In the genomic region with DNA sequence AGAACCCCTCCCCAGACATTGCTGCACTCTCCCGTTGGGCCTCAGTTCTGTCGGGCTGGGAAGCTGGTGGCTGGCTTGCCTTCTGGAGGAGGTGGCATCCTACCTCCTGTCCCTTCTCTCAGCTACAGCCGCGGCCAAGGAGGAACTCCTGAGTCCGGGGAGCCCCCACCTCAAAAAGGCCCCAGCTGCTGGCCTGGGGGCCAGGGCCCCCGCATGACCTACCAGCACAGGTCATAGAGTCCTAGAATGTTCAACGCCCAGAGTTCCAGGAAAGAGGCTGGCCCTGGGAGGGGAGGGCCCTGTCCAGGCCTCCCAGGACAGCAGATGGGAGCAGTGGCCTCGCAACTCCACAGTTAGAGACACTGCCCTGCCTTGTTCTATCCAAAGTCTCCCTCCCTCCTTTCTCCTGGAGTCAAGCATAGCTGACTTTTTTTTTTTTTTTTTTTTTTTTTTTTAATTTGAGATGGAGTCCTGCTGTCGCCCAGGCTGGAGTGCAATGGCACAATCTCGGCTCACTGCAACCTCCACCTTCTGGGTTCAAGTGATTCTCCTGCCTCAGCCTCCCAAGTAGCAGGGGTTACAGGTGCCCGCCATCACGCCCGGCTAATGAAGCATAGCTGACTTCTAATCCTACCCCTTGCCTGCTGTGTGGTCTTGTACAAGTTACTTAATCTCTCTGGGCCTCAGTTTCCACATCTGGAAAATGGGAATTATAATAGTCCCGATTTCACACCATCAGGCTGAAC, we compare ENCODE assay signal across 12 cellular contexts. TPM values are rescaled to one million over a fixed set of nuclear protein-coding genes. Genes with fewer than 3 reads are reported as not detected.
DNase-seq lines count a peak whose midpoint lies in the region; TF ChIP-seq lines count a peak whose summit lies in the region.
"Had no signal": no experiment of that assay in that cellular context is flagged by ENCODE, and none has a peak within 500 bp of the region (broad histone marks: within the 10 kb centered on the region; RNA-seq: fewer than 3 reads in every experiment).

No MANE protein-coding gene starts in this region.

- dilution Hi-C loops in mammary epithelial cell (cut with HindIII; ENCODE audit: low sequenced_read_pairs): no loop called here

- no peak for TF ChIP-seq POLR2A in vagina (IDR thresholded peaks at IDR 0.05)

- H3K79me2 ChIP-seq in mammary epithelial cell (ENCODE audit: insufficient read depth, low read length): peaks cover 83% of the 10 kb centered on the region

- H3K27me3 Mint-ChIP-seq in MCF 10A (ENCODE audit: insufficient read depth, unreplicated experiment): no peaks in the 10 kb centered on the region

- no peaks in the 10 kb centered on the region for H3K9me3 ChIP-seq in mammary epithelial cell (replicated peaks; ENCODE audit: insufficient read depth, low read length)
- H3K9me3 ChIP-seq in muscle layer of duodenum (ENCODE audit: control insufficient read depth in 1 of 2, low read length in 2 of 2): no peaks in the 10 kb centered on the region
- no peaks in the 10 kb centered on the region for H3K9me3 ChIP-seq in vagina

- no peak overlapping the region for H3K4me2 ChIP-seq in mammary epithelial cell (ENCODE audit: insufficient read depth, low read depth, low read length)

- H3K36me3 Mint-ChIP-seq in MCF 10A (ENCODE audit: insufficient read depth, unreplicated experiment): peaks cover 32% of the 10 kb centered on the region

- no peaks in the 10 kb centered on the region for H3K9me3 Mint-ChIP-seq in MCF 10A (ENCODE audit: unreplicated experiment)

- H3K36me3 ChIP-seq in mammary epithelial cell (ENCODE audit: insufficient read depth, low read length): peaks cover 3% of the 10 kb centered on the region
- H3K36me3 ChIP-seq in muscle layer of duodenum (ENCODE audit: control insufficient read depth in 1 of 2, insufficient read depth in 2 of 2, low read length in 2 of 2): peaks cover 0 to 10% of the 10 kb centered on the region in 2 donors
- peaks cover 0 to 18% of the 10 kb centered on the region in 2 donors for H3K36me3 ChIP-seq in vagina

- no peaks in the 10 kb centered on the region for H4K20me1 ChIP-seq in mammary epithelial cell (ENCODE audit: insufficient read depth, low read length)

- intact Hi-C loops in MCF 10A (cut with micrococcal nuclease) (no loop called here), mammary epithelial cell (cut with micrococcal nuclease) (no loop called here), dorsolateral prefrontal cortex (cut with DNase I) (loop anchor here (2.0 to 10.0 kb wide), 2 partner anchors 19 to 187 kb away; partner anchors contain the start of gene ABAT (in 1 of the 2)), vagina (cut with DNase I) (no loop called here)

- in situ Hi-C loops in mammary epithelial cell (cut with MboI; ENCODE audit: low sequenced_read_pairs in 2 of 2): no loop called here

- H3K4me3 ChIP-seq in mammary epithelial cell (replicated peaks in 1 of 3; ENCODE audit: insufficient read depth in 1 of 3, low read depth in 2 of 3, low read length in 3 of 3): no peak overlapping the region
- no peak overlapping the region for H3K4me3 ChIP-seq in dorsolateral prefrontal cortex
- no peak overlapping the region for H3K4me3 ChIP-seq in muscle layer of duodenum (ENCODE audit: low read depth in 1 of 2, low read length in 2 of 2)
- H3K4me3 ChIP-seq in vagina: no peak overlapping the region

- no peak overlapping the region for H3K9ac ChIP-seq in mammary epithelial cell (ENCODE audit: insufficient read depth, low read length)

- CTCF ChIA-PET in MCF 10A (lab: Yijun Ruan, JAX): interaction anchor here (0.6 to 1.3 kb wide), 7 partner anchors 12 to 1808 kb away, joined by 3 to 5 read pairs (median 3); no protein-coding TSS in a partner anchor
- CTCF ChIA-PET in mammary epithelial cell (lab: Charles Lee; ENCODE audit: low non-redundant PET): no interaction called here

- TF ChIP-seq CTCF in MCF 10A (IDR thresholded peaks at IDR 0.05; ENCODE audit: unreplicated experiment): no peak
- no peak for TF ChIP-seq CTCF in mammary epithelial cell (conservative IDR thresholded peaks at IDR 0.05 in 1 of 2, IDR thresholded peaks at IDR 0.05 in 1 of 2; ENCODE audit: extremely low read depth in 1 of 2, insufficient read depth in 1 of 2, low read depth in 1 of 2, low read length in 2 of 2)
- TF ChIP-seq CTCF in dorsolateral prefrontal cortex (IDR thresholded peaks at IDR 0.05 in 54 of 56, conservative IDR thresholded peaks at IDR 0.05 in 2 of 56; ENCODE audit: low read depth in 1 of 56, partially characterized antibody in 56 of 56): no peak
- TF ChIP-seq CTCF in vagina (IDR thresholded peaks at IDR 0.05): no peak

- H3K4me1 ChIP-seq in mammary epithelial cell (ENCODE audit: insufficient read depth, low read length) (peaks cover 7% of the 10 kb centered on the region), muscle layer of duodenum (ENCODE audit: control insufficient read depth in 1 of 2, insufficient read depth in 2 of 2, low read length in 2 of 2) (peaks cover 9 to 27% of the 10 kb centered on the region in 2 donors), vagina (peaks cover 83% of the 10 kb centered on the region)

- no TSS peak for BruUV-seq in MCF 10A (replicated peaks; lab: Mats Ljungman, UMichigan)
- BruUV-seq in mammary epithelial cell (replicated peaks; lab: Mats Ljungman, UMichigan): no TSS peak

- DNase-seq in MCF 10A (ENCODE audit: unreplicated experiment) (no peak), mammary epithelial cell (no peak), dorsolateral prefrontal cortex (peak in 2 of 10 donors; percentile 13 to 20), vagina (ENCODE audit: extremely low spot score in 2 of 2) (no peak), AG08395 (ENCODE audit: low spot score) (no peak), NCI-H526 (lab: John Stamatoyannopoulos, UW) (no peak), kidney glomerular epithelial cell (lab: John Stamatoyannopoulos, UW) (no peak)
- DNase-seq: NCI-H226; stimulated activated CD4-positive, alpha-beta T cell treated with anti-CD3 and anti-CD28 coated beads, Interleukin-1b, Interleukin-23, amount 100 ng/mL, for 48 hours had no signal

- no peak overlapping the region for H3K27ac ChIP-seq in mammary epithelial cell (ENCODE audit: insufficient read depth, low read depth, low read length)
- peak overlapping the region in 39 of 59 donors; percentile 14 to 98 (median 55) for H3K27ac ChIP-seq in dorsolateral prefrontal cortex
- peak overlapping the region; percentile 54 for H3K27ac ChIP-seq in muscle layer of duodenum (ENCODE audit: low read length)
- peak overlapping the region; percentile 62 for H3K27ac ChIP-seq in vagina

- peaks cover 16% of the 10 kb centered on the region for H3K4me1 Mint-ChIP-seq in MCF 10A (ENCODE audit: insufficient read depth, unreplicated experiment)

- no peak overlapping the region for H3K4me3 Mint-ChIP-seq in MCF 10A (ENCODE audit: unreplicated experiment)

- POLR2A ChIA-PET in MCF 10A (lab: Yijun Ruan, JAX): no interaction called here

- 85% methylated on average over 13 of the region's 14 CpGs for WGBS in mammary epithelial cell (ENCODE audit: low coverage, missing lambda C conversion rate)

- H2AFZ ChIP-seq in mammary epithelial cell (ENCODE audit: low read depth, low read length): no peak overlapping the region

- no peaks in the 10 kb centered on the region for H3K27me3 ChIP-seq in mammary epithelial cell (ENCODE audit: insufficient read depth, low read length)
- no peaks in the 10 kb centered on the region for H3K27me3 ChIP-seq in dorsolateral prefrontal cortex
- no peaks in the 10 kb centered on the region for H3K27me3 ChIP-seq in muscle layer of duodenum (ENCODE audit: low read depth, low read length)
- no peaks in the 10 kb centered on the region for H3K27me3 ChIP-seq in vagina

- H3K27ac Mint-ChIP-seq in MCF 10A (ENCODE audit: low read depth, unreplicated experiment): peak overlapping the region; percentile 59

RNA-seq across cellular contexts. Expression of gene CARHSP1, which starts 7.1 kb away (rescaled TPM):
- total RNA-seq in MCF 10A (2022) (23.9 and 27.8 TPM in 2 replicates), mammary epithelial cell (10 to 100 TPM; 50.2 to 51.7 TPM), dorsolateral prefrontal cortex (10 to 100 TPM; 19.2 to 95.1 (median 46.3) TPM), vagina (125 TPM)
- polyA plus RNA-seq in mammary epithelial cell: 64.3 TPM
- 37.8 TPM for polyA minus RNA-seq in mammary epithelial cell

RNA-seq across cellular contexts. Expression of gene LITAFD, which starts 20.4 kb away (rescaled TPM):
- not detected in 2 replicates for total RNA-seq in MCF 10A (2022)
- total RNA-seq in mammary epithelial cell: not detected
- polyA plus RNA-seq in mammary epithelial cell: not detected
- not detected for polyA minus RNA-seq in mammary epithelial cell
- 1 to 10 TPM in 1 of 120 experiments, under 1 TPM in 5, not detected in 114; 0.43 to 1.6 (median 0.72) TPM for total RNA-seq in dorsolateral prefrontal cortex
- total RNA-seq in vagina: not detected
- total RNA-seq: myocyte, urinary bladder had no signal
- polyA plus RNA-seq: urinary bladder had no signal

Comparison
In these comparisons a context has a peak if more than half of its experiments do, and no peak if none do; other contexts are left out.
1. intact Hi-C loops: an anchor here in dorsolateral prefrontal cortex (2.0 to 10.0 kb wide); none called in MCF 10A, mammary epithelial cell and vagina.